Comparison of ENCODE assay signal across 9 cellular contexts in genomic region chr1:178543291-178543609, GRCh38. TPM values are rescaled to one million over a fixed set of nuclear protein-coding genes. Genes with fewer than 3 reads are reported as not detected.
A peak's percentile ranks its signal among the peaks of the same experiment; 100 is the strongest.
DNase-seq lines count a peak whose midpoint lies in the region; ATAC-seq and TF ChIP-seq lines count a peak whose summit lies in the region.
"Had no signal": no experiment of that assay in that cellular context is flagged by ENCODE, and none has a peak within 500 bp of the region (broad histone marks: within the 10 kb centered on the region; RNA-seq: fewer than 3 reads in every experiment).

No MANE protein-coding gene starts in this region.

- peak overlapping the region; percentile 54 to 78 for H3K4me3 ChIP-seq in foreskin fibroblast (ENCODE audit: low read depth in 1 of 2, low read length in 2 of 2)

- TF ChIP-seq CTCF in foreskin fibroblast (IDR thresholded peaks at IDR 0.05; ENCODE audit: low read depth, low read length), result no peak

- peak overlapping the region; percentile 23 for H3K27ac Mint-ChIP-seq in stimulated activated naive CD8-positive, alpha-beta T cell treated with anti-CD3 and anti-CD28 coated beads, Interleukin-15, Interleukin-2, amounts not matched to agents 100 ng/mL and 50 ng/mL, for 24 hours

- no peaks in the 10 kb centered on the region for H3K27me3 Mint-ChIP-seq in stimulated activated naive CD8-positive, alpha-beta T cell treated with anti-CD3 and anti-CD28 coated beads, Interleukin-15, Interleukin-2, amounts not matched to agents 100 ng/mL and 50 ng/mL, for 24 hours

- peak overlapping the region; percentile 88 for H3K4me3 Mint-ChIP-seq in stimulated activated naive CD8-positive, alpha-beta T cell treated with anti-CD3 and anti-CD28 coated beads, Interleukin-15, Interleukin-2, amounts not matched to agents 100 ng/mL and 50 ng/mL, for 24 hours

- peaks cover 24% of the 10 kb centered on the region for H3K4me1 Mint-ChIP-seq in stimulated activated naive CD8-positive, alpha-beta T cell treated with anti-CD3 and anti-CD28 coated beads, Interleukin-15, Interleukin-2, amounts not matched to agents 100 ng/mL and 50 ng/mL, for 24 hours (ENCODE audit: low read depth)

- H3K36me3 Mint-ChIP-seq in stimulated activated naive CD8-positive, alpha-beta T cell treated with anti-CD3 and anti-CD28 coated beads, Interleukin-15, Interleukin-2, amounts not matched to agents 100 ng/mL and 50 ng/mL, for 24 hours (ENCODE audit: low read depth), result peaks cover 8% of the 10 kb centered on the region

- intact Hi-C loops in sciatic nerve (cut with DNase I), result no loop called here

- H3K9me3 Mint-ChIP-seq in stimulated activated naive CD8-positive, alpha-beta T cell treated with anti-CD3 and anti-CD28 coated beads, Interleukin-15, Interleukin-2, amounts not matched to agents 100 ng/mL and 50 ng/mL, for 24 hours, result no peaks in the 10 kb centered on the region

- no peak for ATAC-seq in stimulated activated naive CD8-positive, alpha-beta T cell treated with anti-CD3 and anti-CD28 coated beads, Interleukin-15, Interleukin-2, amounts not matched to agents 100 U/mL and 50 U/mL, for 24 hours
- ATAC-seq in HG02943 (IDR thresholded peaks at IDR 0.05; ENCODE audit: low read depth, unreplicated experiment) (peak; percentile 49), SK-N-SH treated with all-trans-retinoic acid at 6 μM for 48 hours (peak; percentile 59), sciatic nerve (peak; percentile 50)

- no peak for DNase-seq in stimulated activated naive CD8-positive, alpha-beta T cell treated with anti-CD3 and anti-CD28 coated beads, Interleukin-15, Interleukin-2, amounts not matched to agents 100 U/mL and 50 U/mL, for 24 hours
- no peak for DNase-seq in foreskin fibroblast
- DNase-seq in sciatic nerve (ENCODE audit: low spot score), result no peak
- no peak for DNase-seq in NCI-H524 (lab: John Stamatoyannopoulos, UW)
- DNase-seq in inferior parietal cortex (ENCODE audit: extremely low spot score), result no peak

TF ChIP-seq in SK-N-SH treated with all-trans-retinoic acid at 6 μM for 48 hours, 23 proteins besides CTCF, POLR2A, EP300 and RAD21:
- TF ChIP-seq OSR1 (CRISPR knock-in tag; IDR thresholded peaks at IDR 0.05) (no peak), CSDC2 (CRISPR knock-in tag; IDR thresholded peaks at IDR 0.05) (no peak), ZC3H10 (CRISPR knock-in tag; IDR thresholded peaks at IDR 0.05) (no peak), RARB (CRISPR knock-in tag; IDR thresholded peaks at IDR 0.05) (no peak), ZFP30 (CRISPR knock-in tag; IDR thresholded peaks at IDR 0.05) (no peak), ZNF8 (CRISPR knock-in tag; IDR thresholded peaks at IDR 0.05) (no peak), ZFP3 (CRISPR knock-in tag; IDR thresholded peaks at IDR 0.05) (no peak)
- TF ChIP-seq, protein P1, sequence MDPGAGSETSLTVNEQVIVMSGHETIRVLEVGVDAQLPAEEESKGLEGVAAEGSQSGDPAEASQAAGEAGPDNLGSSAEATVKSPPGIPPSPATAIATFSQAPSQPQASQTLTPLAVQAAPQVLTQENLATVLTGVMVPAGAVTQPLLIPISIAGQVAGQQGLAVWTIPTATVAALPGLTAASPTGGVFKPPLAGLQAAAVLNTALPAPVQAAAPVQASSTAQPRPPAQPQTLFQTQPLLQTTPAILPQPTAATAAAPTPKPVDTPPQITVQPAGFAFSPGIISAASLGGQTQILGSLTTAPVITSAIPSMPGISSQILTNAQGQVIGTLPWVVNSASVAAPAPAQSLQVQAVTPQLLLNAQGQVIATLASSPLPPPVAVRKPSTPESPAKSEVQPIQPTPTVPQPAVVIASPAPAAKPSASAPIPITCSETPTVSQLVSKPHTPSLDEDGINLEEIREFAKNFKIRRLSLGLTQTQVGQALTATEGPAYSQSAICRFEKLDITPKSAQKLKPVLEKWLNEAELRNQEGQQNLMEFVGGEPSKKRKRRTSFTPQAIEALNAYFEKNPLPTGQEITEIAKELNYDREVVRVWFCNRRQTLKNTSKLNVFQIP (CRISPR knock-in tag; IDR thresholded peaks at IDR 0.05; ENCODE audit: borderline replicate concordance, low read depth), result no peak
- TF ChIP-seq, protein P2, sequence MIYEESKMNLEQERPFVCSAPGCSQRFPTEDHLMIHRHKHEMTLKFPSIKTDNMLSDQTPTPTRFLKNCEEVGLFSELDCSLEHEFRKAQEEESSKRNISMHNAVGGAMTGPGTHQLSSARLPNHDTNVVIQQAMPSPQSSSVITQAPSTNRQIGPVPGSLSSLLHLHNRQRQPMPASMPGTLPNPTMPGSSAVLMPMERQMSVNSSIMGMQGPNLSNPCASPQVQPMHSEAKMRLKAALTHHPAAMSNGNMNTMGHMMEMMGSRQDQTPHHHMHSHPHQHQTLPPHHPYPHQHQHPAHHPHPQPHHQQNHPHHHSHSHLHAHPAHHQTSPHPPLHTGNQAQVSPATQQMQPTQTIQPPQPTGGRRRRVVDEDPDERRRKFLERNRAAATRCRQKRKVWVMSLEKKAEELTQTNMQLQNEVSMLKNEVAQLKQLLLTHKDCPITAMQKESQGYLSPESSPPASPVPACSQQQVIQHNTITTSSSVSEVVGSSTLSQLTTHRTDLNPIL (CRISPR knock-in tag; IDR thresholded peaks at IDR 0.05; ENCODE audit: low read depth), result no peak

RNA-seq across cellular contexts. Expression of gene TEX35, which starts 30.3 kb away (rescaled TPM):
- total RNA-seq in sciatic nerve, result not detected
- total RNA-seq: lung microvascular endothelial cell had no signal

RNA-seq across cellular contexts. Expression of gene CLEC20A, which starts 46.5 kb away (rescaled TPM):
- total RNA-seq in sciatic nerve, result 3.2 TPM
- total RNA-seq: lung microvascular endothelial cell had no signal
